In the genomic region with DNA sequence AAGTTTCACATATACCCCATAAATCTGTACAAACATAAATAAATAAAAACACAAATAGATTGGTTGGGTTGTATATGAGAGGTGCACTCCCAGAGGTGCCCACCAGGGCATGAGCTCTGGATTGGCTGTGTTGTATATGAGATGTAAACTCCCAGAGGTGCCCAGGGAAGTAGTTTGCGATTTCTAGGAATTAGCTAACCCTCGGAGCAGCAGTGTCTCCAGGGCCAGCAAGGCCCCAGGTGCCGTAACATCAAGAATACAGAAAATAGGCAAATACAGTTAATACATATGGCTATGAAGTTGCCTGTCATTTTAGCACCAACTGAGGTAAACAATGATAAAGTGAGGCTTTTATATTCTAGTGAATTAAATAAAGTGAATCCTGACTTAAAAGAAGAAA, we compare ENCODE assay signal across 8 cellular contexts. TPM values are rescaled to one million over a fixed set of nuclear protein-coding genes. Genes with fewer than 3 reads are reported as not detected.
DNase-seq lines count a peak whose midpoint lies in the region; ATAC-seq and TF ChIP-seq lines count a peak whose summit lies in the region.

No MANE protein-coding gene starts in this region.

- DNase-seq in 8988T (peak; percentile 46), ELR (ENCODE audit: low read depth) (peak; percentile 62), PC-3 (peak; percentile 38), fibroblast of the aortic adventitia (ENCODE audit: low read depth) (no peak), GM19238 (ENCODE audit: insufficient read length, low spot score) (no peak), dedifferentiated amniotic fluid mesenchymal stem cell (ENCODE audit: extremely low spot score) (no peak), mesenteric fat pad (ENCODE audit: low spot score) (no peak), NOMO-1 (lab: John Stamatoyannopoulos, UW; ENCODE audit: unreplicated experiment in 2 of 2) (no peak)

- intact Hi-C loops in PC-3 (cut with micrococcal nuclease), result no loop called here

- H3K27ac ChIP-seq in PC-3 (ENCODE audit: low read length), result no peak overlapping the region

- no peaks in the 10 kb centered on the region for H4K20me1 ChIP-seq in PC-3 (ENCODE audit: low read length)

- H3K4me3 ChIP-seq in PC-3 (ENCODE audit: low read length), result no peak overlapping the region
- no peak overlapping the region for H3K4me3 ChIP-seq in fibroblast of the aortic adventitia (ENCODE audit: low read depth, low read length)

- peaks cover 15% of the 10 kb centered on the region for H3K4me1 ChIP-seq in PC-3 (ENCODE audit: insufficient read depth, low read length)

- H3K36me3 ChIP-seq in PC-3 (ENCODE audit: low read depth, low read length), result no peaks in the 10 kb centered on the region

- H3K9me3 ChIP-seq in PC-3 (ENCODE audit: low read length), result no peaks in the 10 kb centered on the region

- CTCF ChIA-PET in PC-3 (lab: Charles Lee), result no interaction called here

- H3K9me2 ChIP-seq in PC-3 (replicated peaks; ENCODE audit: low read length), result no peaks in the 10 kb centered on the region

- H3K4me2 ChIP-seq in PC-3 (ENCODE audit: low read length), result no peak overlapping the region

- TF ChIP-seq CTCF in PC-3 (conservative IDR thresholded peaks at IDR 0.05; ENCODE audit: low read depth, low read length) (peak; percentile 58), fibroblast of the aortic adventitia (IDR thresholded peaks at IDR 0.05; ENCODE audit: insufficient read depth, low read length) (peak; percentile 67)

- H3K9ac ChIP-seq in PC-3 (ENCODE audit: low read length), result no peak overlapping the region

- peak; percentile 61 for ATAC-seq in PC-3

- BruUV-seq in PC-3 (replicated peaks; lab: Mats Ljungman, UMichigan), result no TSS peak

- no peak overlapping the region for H2AFZ ChIP-seq in PC-3 (ENCODE audit: low read length)

- no peaks in the 10 kb centered on the region for H3K79me2 ChIP-seq in PC-3 (ENCODE audit: low read length)

- H3F3A ChIP-seq in PC-3 (ENCODE audit: low read length, unreplicated experiment), result no peaks in the 10 kb centered on the region

- H3K27me3 ChIP-seq in PC-3 (ENCODE audit: low read length), result no peaks in the 10 kb centered on the region

- POLR2A ChIA-PET in PC-3 (lab: Charles Lee; ENCODE audit: unreplicated experiment), result no interaction called here

RNA-seq across cellular contexts. Expression of gene GINM1, which starts 5.4 kb away (rescaled TPM):
- 15.0 and 19.2 TPM in 2 replicates for total RNA-seq in PC-3 (2014; rRNA removed)
- total RNA-seq in fibroblast of the aortic adventitia (ENCODE audit: low replicate concordance), result 63.4 and 87.9 TPM in 2 replicates
- total RNA-seq in mesenteric fat pad, result 53.5 TPM

RNA-seq across cellular contexts. Expression of gene PPIL4, which starts 14.9 kb away (rescaled TPM):
- total RNA-seq in PC-3 (2014; rRNA removed) (11.1 and 12.8 TPM in 2 replicates), fibroblast of the aortic adventitia (ENCODE audit: low replicate concordance) (36.1 and 46.0 TPM in 2 replicates), mesenteric fat pad (23.0 TPM)

Comparison
In these comparisons a context has a peak if more than half of its experiments do, and no peak if none do; other contexts are left out.
1. DNase-seq: peak in 8988T (single experiment), ELR (single experiment) and PC-3 (single experiment); none in fibroblast of the aortic adventitia (single experiment), GM19238 (single experiment), dedifferentiated amniotic fluid mesenchymal stem cell (single experiment), mesenteric fat pad (single experiment) and NOMO-1 (0 of 2).